In the genomic region with DNA sequence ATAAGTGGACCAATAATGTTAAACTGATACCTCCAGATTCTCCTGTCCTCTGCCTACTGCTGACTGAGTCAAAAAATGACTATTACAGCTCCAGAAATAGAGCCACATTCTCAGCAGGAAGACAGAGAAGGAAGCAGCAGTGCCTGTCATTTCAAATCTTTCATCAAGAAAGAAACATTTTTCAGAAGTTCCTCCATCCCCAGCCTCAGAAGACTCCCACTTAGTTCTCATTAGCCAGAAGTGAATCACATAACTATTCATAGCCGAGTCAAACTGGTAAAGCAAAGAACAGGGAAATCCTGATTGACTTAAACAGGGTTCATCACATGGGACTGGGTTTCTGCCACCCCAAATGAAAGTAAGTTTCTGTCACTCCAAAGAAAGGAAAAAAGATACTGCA, we compare ENCODE assay signal across 2 cellular contexts.
TF ChIP-seq lines count a peak whose summit lies in the region.

No MANE protein-coding gene starts in this region.

TF ChIP-seq in SK-N-SH treated with all-trans-retinoic acid at 6 μM for 48 hours, 23 proteins besides CTCF, POLR2A, EP300 and RAD21 (continued from another document):
- TF ChIP-seq BACH2 (CRISPR knock-in tag; IDR thresholded peaks at IDR 0.05; ENCODE audit: borderline replicate concordance), result no peak

TF ChIP-seq in SK-N-SH, 30 proteins besides CTCF, POLR2A, EP300 and RAD21 (continued from another document):
- TF ChIP-seq, protein P1, sequence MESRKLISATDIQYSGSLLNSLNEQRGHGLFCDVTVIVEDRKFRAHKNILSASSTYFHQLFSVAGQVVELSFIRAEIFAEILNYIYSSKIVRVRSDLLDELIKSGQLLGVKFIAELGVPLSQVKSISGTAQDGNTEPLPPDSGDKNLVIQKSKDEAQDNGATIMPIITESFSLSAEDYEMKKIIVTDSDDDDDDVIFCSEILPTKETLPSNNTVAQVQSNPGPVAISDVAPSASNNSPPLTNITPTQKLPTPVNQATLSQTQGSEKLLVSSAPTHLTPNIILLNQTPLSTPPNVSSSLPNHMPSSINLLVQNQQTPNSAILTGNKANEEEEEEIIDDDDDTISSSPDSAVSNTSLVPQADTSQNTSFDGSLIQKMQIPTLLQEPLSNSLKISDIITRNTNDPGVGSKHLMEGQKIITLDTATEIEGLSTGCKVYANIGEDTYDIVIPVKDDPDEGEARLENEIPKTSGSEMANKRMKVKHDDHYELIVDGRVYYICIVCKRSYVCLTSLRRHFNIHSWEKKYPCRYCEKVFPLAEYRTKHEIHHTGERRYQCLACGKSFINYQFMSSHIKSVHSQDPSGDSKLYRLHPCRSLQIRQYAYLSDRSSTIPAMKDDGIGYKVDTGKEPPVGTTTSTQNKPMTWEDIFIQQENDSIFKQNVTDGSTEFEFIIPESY (IDR thresholded peaks at IDR 0.05; ENCODE audit: borderline replicate concordance, low read depth), result no peak
- TF ChIP-seq MEF2A (IDR thresholded peaks at IDR 0.05; ENCODE audit: borderline replicate concordance, low read depth), result no peak
- no peak for TF ChIP-seq REST (IDR thresholded peaks at IDR 0.05; ENCODE audit: low read depth, low read length)
- TF ChIP-seq, protein P2, sequence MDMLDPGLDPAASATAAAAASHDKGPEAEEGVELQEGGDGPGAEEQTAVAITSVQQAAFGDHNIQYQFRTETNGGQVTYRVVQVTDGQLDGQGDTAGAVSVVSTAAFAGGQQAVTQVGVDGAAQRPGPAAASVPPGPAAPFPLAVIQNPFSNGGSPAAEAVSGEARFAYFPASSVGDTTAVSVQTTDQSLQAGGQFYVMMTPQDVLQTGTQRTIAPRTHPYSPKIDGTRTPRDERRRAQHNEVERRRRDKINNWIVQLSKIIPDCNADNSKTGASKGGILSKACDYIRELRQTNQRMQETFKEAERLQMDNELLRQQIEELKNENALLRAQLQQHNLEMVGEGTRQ (IDR thresholded peaks at IDR 0.05; ENCODE audit: borderline replicate concordance, low read depth, low read length), result no peak
